ENCODE assay signal across 12 cellular contexts in genomic region chr2:234490239-234491074, GRCh38. TPM values are rescaled to one million over a fixed set of nuclear protein-coding genes. Genes with fewer than 3 reads are reported as not detected.
DNase-seq lines count a peak whose midpoint lies in the region; ATAC-seq and TF ChIP-seq lines count a peak whose summit lies in the region.
"Had no signal": no experiment of that assay in that cellular context is flagged by ENCODE, and none has a peak within 500 bp of the region (broad histone marks: within the 10 kb centered on the region; RNA-seq: fewer than 3 reads in every experiment).

No MANE protein-coding gene starts in this region.

- no peak overlapping the region for H4K91ac ChIP-seq in H9 (ENCODE audit: insufficient read length, low read depth, low read length)

- peaks cover 86% of the 10 kb centered on the region for H3K4me1 Mint-ChIP-seq in CD4-positive, alpha-beta T cell (ENCODE audit: low read depth)
- peaks cover 77% of the 10 kb centered on the region for H3K4me1 Mint-ChIP-seq in activated T-helper 2 cell treated with anti-CD3 and anti-CD28 coated beads, Interferon-gamma antibody, Interleukin-2, Interleukin-4, amounts not matched to agents 10 μg/mL and 5 μg/mL and 100 μg/mL, durations not matched to agents 14 hours and 24 hours and 36 hours (ENCODE audit: low read depth)
- H3K4me1 Mint-ChIP-seq in naive B cell, result peaks cover 52 to 76% (median 64%) of the 10 kb centered on the region in 3 donors
- peaks cover 31 to 36% of the 10 kb centered on the region in 2 experiments for H3K4me1 Mint-ChIP-seq in H9

- H3K27me3 Mint-ChIP-seq in CD4-positive, alpha-beta T cell, result peaks cover 5% of the 10 kb centered on the region
- H3K27me3 Mint-ChIP-seq in activated T-helper 2 cell treated with anti-CD3 and anti-CD28 coated beads, Interferon-gamma antibody, Interleukin-2, Interleukin-4, amounts not matched to agents 10 μg/mL and 5 μg/mL and 100 μg/mL, durations not matched to agents 14 hours and 24 hours and 36 hours (ENCODE audit: low read depth), result no peaks in the 10 kb centered on the region
- H3K27me3 Mint-ChIP-seq in naive B cell (no peaks in the 10 kb centered on the region), H9 (ENCODE audit: low read depth) (peaks cover 8% of the 10 kb centered on the region)

- H3K14ac ChIP-seq in H9 (ENCODE audit: insufficient read depth, low read length), result no peak overlapping the region

- H2BK12ac ChIP-seq in H9 (ENCODE audit: insufficient read length, low read depth, low read length), result no peak overlapping the region

- ATAC-seq in CD4-positive, alpha-beta T cell (ENCODE audit: poor library complexity), result no peak
- ATAC-seq in GM21786 (IDR thresholded peaks at IDR 0.05; ENCODE audit: unreplicated experiment), result peak; percentile 36
- ATAC-seq in naive B cell (ENCODE audit: low read depth in 2 of 2), result peak; percentile 54 to 61
- ATAC-seq: left cardiac atrium had no signal

- no peak overlapping the region for H2BK120ac ChIP-seq in H9 (ENCODE audit: low read depth, low read length, poor library complexity, severe bottlenecking)

- CTCF ChIA-PET in CD4-positive, alpha-beta T cell (lab: Charles Lee), result interaction anchor here (1.4 to 3.1 kb wide), 2 partner anchors 44 to 202 kb away, joined by 4 to 10 read pairs; no protein-coding TSS in a partner anchor

- H3K4me3 Mint-ChIP-seq in CD4-positive, alpha-beta T cell, result peak overlapping the region; percentile 82
- peak overlapping the region; percentile 77 for H3K4me3 Mint-ChIP-seq in activated T-helper 2 cell treated with anti-CD3 and anti-CD28 coated beads, Interferon-gamma antibody, Interleukin-2, Interleukin-4, amounts not matched to agents 10 μg/mL and 5 μg/mL and 100 μg/mL, durations not matched to agents 14 hours and 24 hours and 36 hours (ENCODE audit: low read depth)
- peak overlapping the region; percentile 45 to 78 (median 68) for H3K4me3 Mint-ChIP-seq in naive B cell
- H3K4me3 Mint-ChIP-seq in H9, result no peak overlapping the region

- H3K23ac ChIP-seq in H9 (ENCODE audit: insufficient read length, low read depth, low read length), result no peak overlapping the region

- H3K9me3 Mint-ChIP-seq in CD4-positive, alpha-beta T cell, result no peaks in the 10 kb centered on the region
- no peaks in the 10 kb centered on the region for H3K9me3 Mint-ChIP-seq in activated T-helper 2 cell treated with anti-CD3 and anti-CD28 coated beads, Interferon-gamma antibody, Interleukin-2, Interleukin-4, amounts not matched to agents 10 μg/mL and 5 μg/mL and 100 μg/mL, durations not matched to agents 14 hours and 24 hours and 36 hours
- H3K9me3 Mint-ChIP-seq in naive B cell (no peaks in the 10 kb centered on the region), H9 (no peaks in the 10 kb centered on the region)

- no peaks in the 10 kb centered on the region for H3K36me3 ChIP-seq in esophagus muscularis mucosa

- whole genome bisulfite sequencing in esophagus muscularis mucosa, result 79% methylated on average over 15 of the region's 15 CpGs
- WGBS in H9 (ENCODE audit: extremely low coverage, insufficient read length, low lambda C conversion rate), result no CpG with 5 or more reads among the region's 15 CpGs

- no peaks in the 10 kb centered on the region for H3K9me3 ChIP-seq in CD4-positive, alpha-beta T cell (ENCODE audit: control insufficient read depth, low read length)
- H3K9me3 ChIP-seq in esophagus muscularis mucosa (no peaks in the 10 kb centered on the region), H9 (ENCODE audit: control insufficient read depth, low read depth, low read length) (no peaks in the 10 kb centered on the region)

- no peak overlapping the region for H3K18ac ChIP-seq in H9 (ENCODE audit: insufficient read length, low read depth, low read length)

- H3T11ph ChIP-seq in H9 (ENCODE audit: low read length), result no peak overlapping the region

- H3K27ac Mint-ChIP-seq in CD4-positive, alpha-beta T cell, result peak overlapping the region; percentile 98
- peak overlapping the region; percentile 97 for H3K27ac Mint-ChIP-seq in activated T-helper 2 cell treated with anti-CD3 and anti-CD28 coated beads, Interferon-gamma antibody, Interleukin-2, Interleukin-4, amounts not matched to agents 10 μg/mL and 5 μg/mL and 100 μg/mL, durations not matched to agents 14 hours and 24 hours and 36 hours
- H3K27ac Mint-ChIP-seq in naive B cell (peak overlapping the region; percentile 22 to 92 (median 80)), H9 (no peak overlapping the region)

- peaks cover 81% of the 10 kb centered on the region for H3K36me3 Mint-ChIP-seq in CD4-positive, alpha-beta T cell (ENCODE audit: low read depth)
- H3K36me3 Mint-ChIP-seq in activated T-helper 2 cell treated with anti-CD3 and anti-CD28 coated beads, Interferon-gamma antibody, Interleukin-2, Interleukin-4, amounts not matched to agents 10 μg/mL and 5 μg/mL and 100 μg/mL, durations not matched to agents 14 hours and 24 hours and 36 hours (ENCODE audit: low read depth), result peaks cover 68% of the 10 kb centered on the region
- peaks cover 14 to 17% of the 10 kb centered on the region in 2 donors for H3K36me3 Mint-ChIP-seq in naive B cell
- H3K36me3 Mint-ChIP-seq in H9 (ENCODE audit: insufficient read depth in 1 of 3, low read depth in 3 of 3), result no peaks in the 10 kb centered on the region; a peak in 1 of 7 replicates

- H3K27ac ChIP-seq in CD4-positive, alpha-beta T cell (ENCODE audit: low read depth, low read length), result peak overlapping the region; percentile 96
- H3K27ac ChIP-seq in esophagus muscularis mucosa (replicated peaks in 1 of 4) (no peak overlapping the region), H9 (ENCODE audit: insufficient read length, low read depth, low read length) (no peak overlapping the region)
- H3K27ac ChIP-seq: epithelial cell of prostate, SK-N-MC had no signal

- TF ChIP-seq POLR2A in esophagus muscularis mucosa (IDR thresholded peaks at IDR 0.05; ENCODE audit: low read depth), result no peak

- POLR2A ChIA-PET in CD4-positive, alpha-beta T cell (lab: Charles Lee), result interaction anchor here (1.0 to 12.4 kb wide), 10 partner anchors 8 to 500 kb away, joined by 3 to 211 read pairs (median 16); partner anchors contain the start of gene ARL4C

- no peaks in the 10 kb centered on the region for H3K79me1 ChIP-seq in H9 (ENCODE audit: insufficient read depth, low read depth, low read length, poor library complexity, severe bottlenecking)

- no peak for TF ChIP-seq CTCF in CD4-positive, alpha-beta T cell (IDR thresholded peaks at IDR 0.05)
- no peak for TF ChIP-seq CTCF in esophagus muscularis mucosa (IDR thresholded peaks at IDR 0.05)
- no peak for TF ChIP-seq CTCF in H9 (conservative IDR thresholded peaks at IDR 0.05)

- H3K27me3 ChIP-seq in CD4-positive, alpha-beta T cell (ENCODE audit: control insufficient read depth, insufficient read depth, low read length), result no peaks in the 10 kb centered on the region
- peaks cover 0 to 52% (median 4%) of the 10 kb centered on the region in 4 donors for H3K27me3 ChIP-seq in esophagus muscularis mucosa
- no peaks in the 10 kb centered on the region for H3K27me3 ChIP-seq in H9 (ENCODE audit: insufficient read depth, low read length)

- H2AK5ac ChIP-seq in H9 (ENCODE audit: insufficient read length, low read length), result no peak overlapping the region

- TF ChIP-seq EP300 in esophagus muscularis mucosa (IDR thresholded peaks at IDR 0.05), result no peak

- H3K56ac ChIP-seq in H9 (ENCODE audit: insufficient read length, low read depth, low read length), result no peak overlapping the region

- DNase-seq in CD4-positive, alpha-beta T cell, result peak in 1 of 10 experiments; percentile 24
- peak; percentile 30 for DNase-seq in activated T-helper 2 cell treated with anti-CD3 and anti-CD28 coated beads, Interferon-gamma antibody, Interleukin-2, Interleukin-4, amounts not matched to agents 10 μg/mL and 5 μg/mL and 100 μg/mL, durations not matched to agents 14 hours and 24 hours and 36 hours (ENCODE audit: low spot score)
- peak; percentile 45 for DNase-seq in naive B cell
- DNase-seq in SHP77 treated with DMSO at 0.1 percent for 48 hours (lab: John Stamatoyannopoulos, UW), result no peak
- DNase-seq in esophagus muscularis mucosa (ENCODE audit: extremely low spot score), result no peak
- DNase-seq in NCI-H1694 treated with DMSO at 0.1 percent for 48 hours (lab: John Stamatoyannopoulos, UW), result no peak
- no peak for DNase-seq in H9
- DNase-seq: left cardiac atrium, NCI-H2029 treated with DMSO at 0.1 percent for 48 hours had no signal

- H3K79me2 ChIP-seq in H9 (ENCODE audit: insufficient read depth, low read length), result no peaks in the 10 kb centered on the region

- no peak overlapping the region for H4K8ac ChIP-seq in H9 (replicated peaks; ENCODE audit: insufficient read length, low read depth, low read length)

- no peak overlapping the region for H3K9ac ChIP-seq in H9 (ENCODE audit: extremely low read depth, insufficient read length, low read length)

- H2BK5ac ChIP-seq in H9 (ENCODE audit: insufficient read length, low read length), result no peak overlapping the region

- no peak overlapping the region for H4K5ac ChIP-seq in H9 (ENCODE audit: insufficient read length, low read depth, low read length)

- no peak overlapping the region for H3K4ac ChIP-seq in H9 (ENCODE audit: low read depth, low read length)

- no peak overlapping the region for H2AFZ ChIP-seq in H9 (ENCODE audit: low read length)

- intact Hi-C loops in CD4-positive, alpha-beta T cell (cut with DNase I, micrococcal nuclease), result loop anchor here in 1 of 2 experiments (5.0 kb wide), 1 partner anchor 118 kb away; no protein-coding TSS in a partner anchor
- intact Hi-C loops in activated T-helper 2 cell treated with anti-CD3 and anti-CD28 coated beads, Interferon-gamma antibody, Interleukin-2, Interleukin-4, amounts not matched to agents 10 μg/mL and 5 μg/mL and 100 μg/mL, durations not matched to agents 14 hours and 24 hours and 36 hours (cut with micrococcal nuclease), result loop anchor here (1.0 to 5.0 kb wide), 11 partner anchors 7 to 638 kb away; partner anchors contain the start of gene HJURP
- intact Hi-C loops in esophagus muscularis mucosa (cut with DNase I), result no loop called here

- no peak overlapping the region for H3K4me3 ChIP-seq in esophagus muscularis mucosa
- H3K4me3 ChIP-seq: SK-N-MC had no signal

- no peak overlapping the region for H3K4me2 ChIP-seq in H9 (ENCODE audit: insufficient read depth, insufficient read length, low read length)

- no peak overlapping the region for H2BK15ac ChIP-seq in H9 (ENCODE audit: low read depth, low read length)

- no peaks in the 10 kb centered on the region for H4K20me1 ChIP-seq in H9 (ENCODE audit: control insufficient read depth, insufficient read depth, insufficient read length)

- H3K4me1 ChIP-seq in esophagus muscularis mucosa (peaks cover 5 to 8% (median 7%) of the 10 kb centered on the region in 4 donors), H9 (ENCODE audit: insufficient read depth, low read length) (no peaks in the 10 kb centered on the region; the same call in 1 of the 2 replicates)

- no peak overlapping the region for H2BK20ac ChIP-seq in H9 (ENCODE audit: low read depth, low read length, poor library complexity, severe bottlenecking)

- H3K23me2 ChIP-seq in H9 (ENCODE audit: insufficient read length, low read depth, low read length, poor library complexity, severe bottlenecking), result peaks cover 6% of the 10 kb centered on the region

RNA-seq across cellular contexts. Expression of gene ARL4C, which starts 6.4 kb away (rescaled TPM):
- 100 to 1,000 TPM; 469 to 471 TPM for total RNA-seq in CD4-positive, alpha-beta T cell
- 44.6 and 45.7 TPM in 2 replicates for total RNA-seq in activated T-helper 2 cell treated with anti-CD3 and anti-CD28 coated beads, Interferon-gamma antibody, Interleukin-2, Interleukin-4, amounts not matched to agents 10 μg/mL and 5 μg/mL and 100 μg/mL, durations not matched to agents 14 hours and 24 hours and 36 hours
- polyA plus RNA-seq in naive B cell (ENCODE audit: low read depth in 6 of 6), result 10 to 100 TPM; 18.2 to 37.1 (median 28.5) TPM
- 10 to 100 TPM in 1 of 4 donors, 1 to 10 TPM in 3; 3.6 to 16.4 (median 5.4) TPM for total RNA-seq in esophagus muscularis mucosa
- total RNA-seq in H9 (2021), result 11.2 and 12.0 TPM in 2 replicates

Comparison
In these comparisons a context has a peak if more than half of its experiments do, and no peak if none do; other contexts are left out.
1. DNase-seq: peak in activated T-helper 2 cell treated with anti-CD3 and anti-CD28 coated beads, Interferon-gamma antibody, Interleukin-2, Interleukin-4, amounts not matched to agents 10 μg/mL and 5 μg/mL and 100 μg/mL, durations not matched to agents 14 hours and 24 hours and 36 hours (single experiment) and naive B cell (single experiment); none in SHP77 treated with DMSO at 0.1 percent for 48 hours (single experiment), esophagus muscularis mucosa (single experiment), NCI-H1694 treated with DMSO at 0.1 percent for 48 hours (single experiment) and H9 (single experiment).
2. H3K27ac Mint-ChIP-seq: peak in CD4-positive, alpha-beta T cell (single experiment), activated T-helper 2 cell treated with anti-CD3 and anti-CD28 coated beads, Interferon-gamma antibody, Interleukin-2, Interleukin-4, amounts not matched to agents 10 μg/mL and 5 μg/mL and 100 μg/mL, durations not matched to agents 14 hours and 24 hours and 36 hours (single experiment) and naive B cell (6 of 6); none in H9 (0 of 3).
3. H3K4me3 Mint-ChIP-seq: peak in CD4-positive, alpha-beta T cell (single experiment), activated T-helper 2 cell treated with anti-CD3 and anti-CD28 coated beads, Interferon-gamma antibody, Interleukin-2, Interleukin-4, amounts not matched to agents 10 μg/mL and 5 μg/mL and 100 μg/mL, durations not matched to agents 14 hours and 24 hours and 36 hours (single experiment) and naive B cell (8 of 8); none in H9 (0 of 2).
4. RNA of gene ARL4C, which starts 6.4 kb away (total RNA-seq): 469 to 471 TPM in CD4-positive, alpha-beta T cell; 44.6 to 45.7 TPM in activated T-helper 2 cell treated with anti-CD3 and anti-CD28 coated beads, Interferon-gamma antibody, Interleukin-2, Interleukin-4, amounts not matched to agents 10 μg/mL and 5 μg/mL and 100 μg/mL, durations not matched to agents 14 hours and 24 hours and 36 hours, 11.2 to 12.0 TPM in H9 and 3.6 to 16.4 TPM in esophagus muscularis mucosa; every median in the first group is over 10 times any median in the second.